In genomic region chr13:50152655-50153309, GRCh38 we compare ENCODE assay signal across 10 cellular contexts.
DNase-seq lines count a peak whose midpoint lies in the region; ATAC-seq and TF ChIP-seq lines count a peak whose summit lies in the region.
"Had no signal": no experiment of that assay in that cellular context is flagged by ENCODE, and none has a peak within 500 bp of the region (broad histone marks: within the 10 kb centered on the region; RNA-seq: fewer than 3 reads in every experiment).

No MANE protein-coding gene starts in this region.

- H3K27me3 Mint-ChIP-seq in activated B cell treated with CpG ODN at 0.5 μM for 24 hours (no peaks in the 10 kb centered on the region), nephron (ENCODE audit: low read depth) (no peaks in the 10 kb centered on the region)

- TF ChIP-seq POLR2A in erythroblast (IDR thresholded peaks at IDR 0.05; ENCODE audit: low read length): no peak

- peak overlapping the region; percentile 76 for H3K4me3 Mint-ChIP-seq in activated B cell treated with CpG ODN at 0.5 μM for 24 hours
- no peak overlapping the region for H3K4me3 Mint-ChIP-seq in nephron

- H3K9me3 Mint-ChIP-seq in activated B cell treated with CpG ODN at 0.5 μM for 24 hours: no peaks in the 10 kb centered on the region
- no peaks in the 10 kb centered on the region for H3K9me3 Mint-ChIP-seq in nephron

- DNase-seq in activated B cell treated with CpG ODN at 0.5 μM for 24 hours (no peak), ureter (ENCODE audit: low spot score) (no peak), NCI-H1436 treated with DMSO at 0.1 percent for 48 hours (lab: John Stamatoyannopoulos, UW) (no peak), cortex of kidney (lab: John Stamatoyannopoulos, UW) (no peak), erythroblast (lab: John Stamatoyannopoulos, UW) (no peak)
- DNase-seq: NCI-H526 had no signal

- intact Hi-C loops in activated B cell treated with CpG ODN at 0.5 μM for 24 hours (cut with micrococcal nuclease): no loop called here

- POLR2A ChIA-PET in activated B cell treated with CpG ODN at 0.5 μM for 24 hours (lab: Charles Lee): interaction anchor here (0.6 to 2.2 kb wide), 8 partner anchors 23 to 156 kb away, joined by 3 to 25 read pairs (median 3); partner anchors contain the start of gene TRIM13

- H3K27ac Mint-ChIP-seq in activated B cell treated with CpG ODN at 0.5 μM for 24 hours (peak overlapping the region; percentile 75), nephron (peak overlapping the region in 2 of 3 experiments; percentile 16 to 51)

- TF ChIP-seq CTCF in activated B cell treated with CpG ODN at 0.5 μM for 24 hours (IDR thresholded peaks at IDR 0.05) (no peak), nephron (IDR thresholded peaks at IDR 0.05; ENCODE audit: unreplicated experiment in 3 of 3) (no peak)

- CTCF ChIA-PET in activated B cell treated with CpG ODN at 0.5 μM for 24 hours (lab: Charles Lee): interaction anchor here (0.6 to 0.9 kb wide), 2 partner anchors 92 to 97 kb away, joined by 3 to 4 read pairs; no protein-coding TSS in a partner anchor

- H3K4me1 Mint-ChIP-seq in activated B cell treated with CpG ODN at 0.5 μM for 24 hours (peaks cover 30% of the 10 kb centered on the region), nephron (peaks cover 29% of the 10 kb centered on the region)

- ATAC-seq in GM18517 (IDR thresholded peaks at IDR 0.05; ENCODE audit: unreplicated experiment) (peak; percentile 67), HG02642 (IDR thresholded peaks at IDR 0.05; ENCODE audit: poor library complexity, unreplicated experiment) (peak; percentile 53), activated B cell treated with CpG ODN at 0.5 μM for 24 hours (ENCODE audit: low read depth) (peak; percentile 70)
- ATAC-seq: esophagus mucosa had no signal

- H3K36me3 Mint-ChIP-seq in activated B cell treated with CpG ODN at 0.5 μM for 24 hours (ENCODE audit: low read depth) (no peaks in the 10 kb centered on the region), nephron (ENCODE audit: low read depth) (no peaks in the 10 kb centered on the region)
